In the genomic region with DNA sequence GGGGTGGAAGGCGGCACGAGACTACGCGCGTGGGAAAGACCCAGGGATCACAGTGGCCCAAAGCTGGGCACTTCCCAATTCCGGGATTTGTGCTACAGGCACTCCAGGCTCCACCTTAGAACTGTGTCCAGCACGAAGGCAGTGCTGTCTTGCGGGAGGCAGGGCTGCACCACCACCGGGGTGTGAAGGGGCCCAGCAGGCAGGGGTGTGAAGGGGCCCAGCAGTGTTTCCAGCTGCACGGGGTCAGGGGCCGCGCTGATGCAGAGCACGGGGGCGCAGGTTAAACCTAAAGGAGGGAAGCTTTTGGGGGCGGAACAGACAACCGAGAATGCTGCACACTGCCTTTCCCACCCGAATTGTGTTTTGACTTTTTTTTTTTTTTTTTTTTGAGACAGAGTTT, we compare ENCODE assay signal across 9 cellular contexts. TPM values are rescaled to one million over a fixed set of nuclear protein-coding genes. Genes with fewer than 3 reads are reported as not detected.
DNase-seq lines count a peak whose midpoint lies in the region; ATAC-seq and TF ChIP-seq lines count a peak whose summit lies in the region.
"Had no signal": no experiment of that assay in that cellular context is flagged by ENCODE, and none has a peak within 500 bp of the region (broad histone marks: within the 10 kb centered on the region; RNA-seq: fewer than 3 reads in every experiment).

No MANE protein-coding gene starts in this region.

- H3K27ac ChIP-seq in RWPE2 (ENCODE audit: poor library complexity, severe bottlenecking) (peak overlapping the region; percentile 58), skeletal muscle tissue (ENCODE audit: low read depth, low read length) (peak overlapping the region; percentile 84)

- H3K27me3 ChIP-seq in H7 (ENCODE audit: control insufficient read depth, insufficient read depth, low read length): no peaks in the 10 kb centered on the region
- H3K27me3 ChIP-seq in RWPE2 (ENCODE audit: insufficient read depth, poor library complexity, severe bottlenecking): no peaks in the 10 kb centered on the region
- no peaks in the 10 kb centered on the region for H3K27me3 ChIP-seq in skeletal muscle tissue (ENCODE audit: control insufficient read depth in 3 of 3, insufficient read depth in 3 of 3, low read length in 3 of 3)

- H3K36me3 ChIP-seq in H7 (replicated peaks; ENCODE audit: control insufficient read depth, insufficient read depth, low read length) (peaks cover 6% of the 10 kb centered on the region), RWPE2 (ENCODE audit: low read depth) (peaks cover 16% of the 10 kb centered on the region), skeletal muscle tissue (ENCODE audit: control insufficient read depth in 3 of 3, insufficient read depth in 3 of 3, low read length in 3 of 3) (peaks cover 11 to 21% (median 15%) of the 10 kb centered on the region in 3 donors)

- DNase-seq in H7 (peak; percentile 55), RWPE2 (ENCODE audit: low spot score) (no peak), fibroblast of villous mesenchyme (ENCODE audit: low read depth) (no peak), KBM-7 (no peak), midbrain (lab: John Stamatoyannopoulos, UW) (no peak)
- DNase-seq: NCI-H1105 treated with DMSO at 0.1 percent for 48 hours; stimulated activated CD4-positive, alpha-beta T cell treated with anti-CD3 and anti-CD28 coated beads, Interleukin-4, amount 100 ng/mL, for 4 hours had no signal

- H3K9me3 ChIP-seq in RWPE2 (ENCODE audit: severe bottlenecking) (no peaks in the 10 kb centered on the region), skeletal muscle tissue (ENCODE audit: control insufficient read depth in 3 of 3, low read length in 3 of 3) (no peaks in the 10 kb centered on the region)

- ATAC-seq in RWPE2 (ENCODE audit: low read depth): no peak
- no peak for ATAC-seq in HG03095 (IDR thresholded peaks at IDR 0.05; ENCODE audit: unreplicated experiment)

- H3K4me1 ChIP-seq in RWPE2 (ENCODE audit: insufficient read depth, poor library complexity, severe bottlenecking) (no peaks in the 10 kb centered on the region), skeletal muscle tissue (ENCODE audit: control insufficient read depth in 3 of 3, insufficient read depth in 3 of 3, low read length in 3 of 3) (peaks cover 0 to 10% (median 6%) of the 10 kb centered on the region in 3 donors)

- peak overlapping the region in 1 of 3 donors; percentile 77 for H3K9ac ChIP-seq in skeletal muscle tissue (ENCODE audit: low read depth in 1 of 3, low read length in 3 of 3)

- in situ Hi-C loops in KBM-7 (cut with MboI; ENCODE audit: low pct_unique_long_range_greater_than_20kb, low sequenced_read_pairs): no loop called here

- H3K4me3 ChIP-seq in H7 (ENCODE audit: insufficient read depth, low read depth, low read length) (no peak overlapping the region), RWPE2 (ENCODE audit: severe bottlenecking) (no peak overlapping the region), fibroblast of villous mesenchyme (ENCODE audit: low read depth, low read length) (peak overlapping the region; percentile 65), skeletal muscle tissue (ENCODE audit: low read length in 3 of 3) (peak overlapping the region in 1 of 3 donors; percentile 76)

- TF ChIP-seq CTCF in RWPE2 (IDR thresholded peaks at IDR 0.05; ENCODE audit: poor library complexity, severe bottlenecking) (no peak), fibroblast of villous mesenchyme (IDR thresholded peaks at IDR 0.05; ENCODE audit: insufficient read depth, low read depth, low read length) (no peak)

RNA-seq across cellular contexts. Expression of a gene that starts 1.1 kb away (rescaled TPM):
- total RNA-seq in H7 (2014; rRNA removed; shearing (Covaris generic)): 87.1 and 116 TPM in 2 replicates
- 72.2 and 84.6 TPM in 2 replicates for total RNA-seq in fibroblast of villous mesenchyme
- 42.3 TPM for total RNA-seq in skeletal muscle tissue

RNA-seq across cellular contexts. Expression of a gene that starts 51.2 kb away (rescaled TPM):
- 0.74 and 1.4 TPM in 2 replicates for total RNA-seq in H7 (2014; rRNA removed; shearing (Covaris generic))
- total RNA-seq in fibroblast of villous mesenchyme (22.5 and 35.1 TPM in 2 replicates), skeletal muscle tissue (1.0 TPM)

RNA-seq across cellular contexts. Expression of a gene that starts 52.2 kb away (rescaled TPM):
- 93.4 and 112 TPM in 2 replicates for total RNA-seq in H7 (2014; rRNA removed; shearing (Covaris generic))
- total RNA-seq in fibroblast of villous mesenchyme (84.4 and 87.2 TPM in 2 replicates), skeletal muscle tissue (98.6 TPM)

RNA-seq across cellular contexts. Expression of a gene that starts 52.4 kb away (rescaled TPM):
- 3.3 and 4.4 TPM in 2 replicates for total RNA-seq in H7 (2014; rRNA removed; shearing (Covaris generic))
- total RNA-seq in fibroblast of villous mesenchyme (4.2 and 4.3 TPM in 2 replicates), skeletal muscle tissue (6.3 TPM)
